In genomic region chr3:53224026-53224425, GRCh38 we compare ENCODE assay signal across 2 cellular contexts.
TF ChIP-seq lines count a peak whose summit lies in the region.

No MANE protein-coding gene starts in this region.

TF ChIP-seq in GM23338, 12 proteins besides CTCF, POLR2A, EP300 and RAD21 (continued from another document):
- TF ChIP-seq ETS1 (IDR thresholded peaks at IDR 0.05) = no peak
- TF ChIP-seq REST (IDR thresholded peaks at IDR 0.05; ENCODE audit: unreplicated experiment) = no peak
- TF ChIP-seq CREB1 (CRISPR knock-in tag; IDR thresholded peaks at IDR 0.05; ENCODE audit: low read depth) = no peak
- TF ChIP-seq ZNF462 (CRISPR knock-in tag; IDR thresholded peaks at IDR 0.05) = no peak
- TF ChIP-seq POLR2AphosphoS5 (IDR thresholded peaks at IDR 0.05; ENCODE audit: low read depth) = no peak; the same call in 1 of the 2 replicates
- no peak for TF ChIP-seq ZNF331 (CRISPR knock-in tag; IDR thresholded peaks at IDR 0.05; ENCODE audit: low read depth)
- TF ChIP-seq EZH2 (IDR thresholded peaks at IDR 0.05; ENCODE audit: low read depth, unreplicated experiment) = no peak
- no peak for TF ChIP-seq NANOG (IDR thresholded peaks at IDR 0.05; ENCODE audit: borderline replicate concordance)
- no peak for TF ChIP-seq ZNF114 (CRISPR knock-in tag; IDR thresholded peaks at IDR 0.05)

TF ChIP-seq in K562, 482 proteins besides CTCF, POLR2A, EP300 and RAD21 (continued from another document):
- TF ChIP-seq POLR2G (IDR thresholded peaks at IDR 0.05; ENCODE audit: low read depth, low read length) = peak; percentile 45; the same call in 1 of the 2 replicates
TF ChIP-seq in K562: peak in this region for 1.
